In genomic region chr2:96531366-96531765, GRCh38 we compare ENCODE assay signal across 8 cellular contexts. TPM values are rescaled to one million over a fixed set of nuclear protein-coding genes. Genes with fewer than 3 reads are reported as not detected.
DNase-seq lines count a peak whose midpoint lies in the region; ATAC-seq and TF ChIP-seq lines count a peak whose summit lies in the region.

No MANE protein-coding gene starts in this region.

- BruUV-seq in Panc1 (replicated peaks; lab: Mats Ljungman, UMichigan), result no TSS peak

- H3K4me1 Mint-ChIP-seq in CD8-positive, alpha-beta memory T cell, result peaks cover 45 to 76% (median 52%) of the 10 kb centered on the region in 3 donors

- DNase-seq in CD8-positive, alpha-beta memory T cell, result no peak
- no peak for DNase-seq in Panc1 (ENCODE audit: low read depth, low spot score)
- no peak for DNase-seq in epithelial cell of prostate (ENCODE audit: low read depth, low spot score)
- DNase-seq in prostate gland (ENCODE audit: low spot score), result no peak
- no peak for DNase-seq in cerebellum (ENCODE audit: low spot score)
- DNase-seq in GM13977 (ENCODE audit: low spot score), result no peak
- no peak for DNase-seq in SW 1271 (lab: John Stamatoyannopoulos, UW)

- H3K36me3 ChIP-seq in CD8-positive, alpha-beta memory T cell (ENCODE audit: insufficient read depth, low read length), result no peaks in the 10 kb centered on the region
- no peaks in the 10 kb centered on the region for H3K36me3 ChIP-seq in Panc1 (ENCODE audit: control insufficient read depth, insufficient read depth, low read length)
- no peaks in the 10 kb centered on the region for H3K36me3 ChIP-seq in prostate gland

- peak overlapping the region in 1 of 7 donors; percentile 40 for H3K4me3 Mint-ChIP-seq in CD8-positive, alpha-beta memory T cell

- peak overlapping the region; percentile 44 for H3K4me3 ChIP-seq in CD8-positive, alpha-beta memory T cell (ENCODE audit: low read length)
- H3K4me3 ChIP-seq in Panc1 (ENCODE audit: low read depth in 2 of 2, low read length in 2 of 2) (peak overlapping the region in 1 of 2 experiments; percentile 51; a peak in 2 of 4 replicates), prostate gland (no peak overlapping the region)

- H3K27ac ChIP-seq in CD8-positive, alpha-beta memory T cell (ENCODE audit: low read depth, low read length), result peak overlapping the region; percentile 45
- H3K27ac ChIP-seq in Panc1 (ENCODE audit: low read length) (peak overlapping the region; percentile 77; the same call in 1 of the 2 replicates), epithelial cell of prostate (peak overlapping the region; percentile 48), prostate gland (peak overlapping the region; percentile 80 to 83)

- 81% methylated on average over 9 of the region's 9 CpGs for WGBS in prostate gland

- no peak for TF ChIP-seq CTCF in Panc1 (IDR thresholded peaks at IDR 0.05)
- no peak for TF ChIP-seq CTCF in prostate gland (IDR thresholded peaks at IDR 0.05)
- no peak for TF ChIP-seq CTCF in GM13977 (IDR thresholded peaks at IDR 0.05; ENCODE audit: extremely low read depth, insufficient read depth, missing control alignments)

- no peak for TF ChIP-seq POLR2A in prostate gland (IDR thresholded peaks at IDR 0.05)

- H3K9me3 ChIP-seq in CD8-positive, alpha-beta memory T cell (ENCODE audit: low read length), result no peaks in the 10 kb centered on the region
- H3K9me3 ChIP-seq in Panc1 (ENCODE audit: control insufficient read depth, insufficient read depth, low read depth, low read length) (no peaks in the 10 kb centered on the region), prostate gland (no peaks in the 10 kb centered on the region)

- no peaks in the 10 kb centered on the region for H3K9me3 Mint-ChIP-seq in CD8-positive, alpha-beta memory T cell

- ATAC-seq in Panc1 (no peak), HG03432 (IDR thresholded peaks at IDR 0.05; ENCODE audit: unreplicated experiment) (no peak)

- POLR2A ChIA-PET in CD8-positive, alpha-beta memory T cell (lab: Charles Lee), result interaction anchor here (0.5 to 1.1 kb wide), 5 partner anchors 9 to 321 kb away, joined by 3 to 7 read pairs (median 3); no protein-coding TSS in a partner anchor
- POLR2A ChIA-PET in Panc1 (lab: Charles Lee), result interaction anchor here (0.9 kb wide), 1 partner anchor 118 kb away, joined by 3 read pairs; no protein-coding TSS in a partner anchor

- H3K4me1 ChIP-seq in CD8-positive, alpha-beta memory T cell (ENCODE audit: insufficient read depth, low read length), result peaks cover 55% of the 10 kb centered on the region
- H3K4me1 ChIP-seq in Panc1 (ENCODE audit: control insufficient read depth, insufficient read depth, low read length), result peaks cover 63% of the 10 kb centered on the region
- H3K4me1 ChIP-seq in prostate gland (replicated peaks), result peaks cover 18% of the 10 kb centered on the region

- in situ Hi-C loops in Panc1 (cut with HindIII; ENCODE audit: low pct_unique_long_range_greater_than_20kb, low sequenced_read_pairs) (no loop called here), GM13977 (cut with MboI; ENCODE audit: low pct_unique_long_range_greater_than_20kb, low sequenced_read_pairs, unreplicated experiment) (no loop called here)

- peak overlapping the region in 5 of 8 donors; percentile 63 to 92 (median 87) for H3K27ac Mint-ChIP-seq in CD8-positive, alpha-beta memory T cell

- no peaks in the 10 kb centered on the region for H3K36me3 Mint-ChIP-seq in CD8-positive, alpha-beta memory T cell

- H3K27me3 Mint-ChIP-seq in CD8-positive, alpha-beta memory T cell, result no peaks in the 10 kb centered on the region

- no peaks in the 10 kb centered on the region for H3K27me3 ChIP-seq in CD8-positive, alpha-beta memory T cell (ENCODE audit: insufficient read depth, low read length, poor library complexity, severe bottlenecking)
- no peaks in the 10 kb centered on the region for H3K27me3 ChIP-seq in Panc1 (ENCODE audit: control insufficient read depth, insufficient read depth, low read length)
- no peaks in the 10 kb centered on the region for H3K27me3 ChIP-seq in prostate gland (replicated peaks; ENCODE audit: insufficient read depth)

- CTCF ChIA-PET in CD8-positive, alpha-beta memory T cell (lab: Charles Lee), result interaction anchor here (1.9 to 12.4 kb wide), 4 partner anchors 10 to 124 kb away, joined by 8 to 117 read pairs (median 11); no protein-coding TSS in a partner anchor
- CTCF ChIA-PET in Panc1 (lab: Charles Lee), result interaction anchor here (0.7 kb wide), 1 partner anchor 120 kb away, joined by 3 read pairs; no protein-coding TSS in a partner anchor

- intact Hi-C loops in Panc1 (cut with micrococcal nuclease; ENCODE audit: unreplicated experiment), result no loop called here
- intact Hi-C loops in prostate gland (cut with DNase I), result loop anchor here (5.0 to 10.0 kb wide), 4 partner anchors 286 to 423 kb away; partner anchors contain the start of genes CNNM3 and STARD7

RNA-seq across cellular contexts. Expression of gene ARID5A, which starts 5.2 kb away (rescaled TPM):
- total RNA-seq in CD8-positive, alpha-beta memory T cell, result 100 to 1,000 TPM; 146 to 147 TPM
- 84.0 TPM for polyA plus RNA-seq in CD8-positive, alpha-beta memory T cell
- total RNA-seq in Panc1 (2021; ENCODE audit: unreplicated experiment) (19.3 TPM), prostate gland (10 to 100 TPM; 23.0 to 54.6 TPM), cerebellum (2.6 TPM)
- polyA plus RNA-seq in Panc1 (2012; ENCODE audit: insufficient read length), result 29.1 TPM

RNA-seq across cellular contexts. Expression of gene NEURL3, which starts 26.2 kb away (rescaled TPM):
- under 1 TPM in 1 of 2 experiments, not detected in 1; 0.22 TPM for total RNA-seq in CD8-positive, alpha-beta memory T cell
- not detected for polyA plus RNA-seq in CD8-positive, alpha-beta memory T cell
- total RNA-seq in Panc1 (2021; ENCODE audit: unreplicated experiment) (1.2 TPM), prostate gland (10 to 100 TPM in 1 of 2 donors, 1 to 10 TPM in 1; 8.9 to 28.9 TPM), cerebellum (not detected)
- 1.1 TPM for polyA plus RNA-seq in Panc1 (2012; ENCODE audit: insufficient read length)
